9 cellular contexts compared by ENCODE assay signal in the genomic region with DNA sequence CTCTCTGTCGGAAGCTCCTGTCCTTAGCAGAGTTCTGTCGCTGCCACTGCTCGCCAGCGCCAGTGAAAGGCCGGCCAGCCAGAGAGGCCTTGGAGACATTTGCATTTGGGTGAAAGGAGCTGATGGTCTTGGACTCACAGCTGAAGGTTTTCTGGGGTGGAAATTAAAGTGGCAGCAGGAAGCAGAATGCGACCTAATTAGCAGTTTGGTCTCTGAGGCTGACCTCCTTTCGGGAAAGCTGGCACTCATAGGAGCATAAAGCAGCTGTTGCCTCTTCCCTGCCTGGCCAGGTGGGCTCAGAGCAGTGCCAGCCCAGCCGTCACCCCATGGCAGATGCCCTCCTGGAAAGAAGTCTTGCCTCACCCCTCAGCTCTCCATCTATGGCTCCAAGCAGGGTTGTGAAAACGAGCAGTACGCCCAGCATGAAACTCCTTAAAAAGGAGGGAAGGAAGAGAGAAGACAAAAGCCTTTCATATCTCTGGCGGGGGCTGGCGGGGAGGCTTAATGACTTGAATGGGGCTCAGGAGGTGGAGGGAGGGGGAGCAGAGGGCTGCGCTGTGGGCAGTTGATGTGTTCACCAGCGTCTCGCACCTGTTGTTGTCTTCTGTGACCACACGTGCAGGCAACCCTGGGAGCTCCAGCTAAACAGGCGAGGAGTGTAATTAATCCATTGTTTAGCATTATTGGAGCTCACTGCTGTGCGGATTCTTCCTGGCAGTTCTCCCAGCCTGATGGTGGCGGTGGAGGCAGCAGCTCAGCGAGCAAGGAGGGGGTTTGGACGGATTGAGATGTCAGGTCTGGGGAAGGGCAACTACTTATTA.
DNase-seq lines count a peak whose midpoint lies in the region; ATAC-seq lines count a peak whose summit lies in the region.
"Had no signal": no experiment of that assay in that cellular context is flagged by ENCODE, and none has a peak within 500 bp of the region (broad histone marks: within the 10 kb centered on the region; RNA-seq: fewer than 3 reads in every experiment).

No MANE protein-coding gene starts in this region.

- H3K27me3 ChIP-seq in neuronal stem cell (ENCODE audit: control insufficient read depth in 3 of 3, insufficient read depth in 3 of 3, low read depth in 1 of 3, low read length in 3 of 3): no peaks in the 10 kb centered on the region

- no peak overlapping the region for H3K14ac ChIP-seq in neuronal stem cell (ENCODE audit: low read length)

- H2AK5ac ChIP-seq in neuronal stem cell (ENCODE audit: low read depth, low read length): no peak overlapping the region

- H3K18ac ChIP-seq in neuronal stem cell (ENCODE audit: low read length): peak overlapping the region; percentile 83

- no peaks in the 10 kb centered on the region for H3K9me3 ChIP-seq in neuronal stem cell (replicated peaks in 1 of 2; ENCODE audit: control insufficient read depth in 2 of 2, insufficient read depth in 1 of 2, low read depth in 1 of 2, low read length in 2 of 2)

- no peak overlapping the region for H2BK15ac ChIP-seq in neuronal stem cell (ENCODE audit: low read length)

- H3K4ac ChIP-seq in neuronal stem cell (ENCODE audit: low read length): no peak overlapping the region

- H2BK12ac ChIP-seq in neuronal stem cell (ENCODE audit: low read length): no peak overlapping the region

- peak overlapping the region; percentile 32 for H3K4me2 ChIP-seq in neuronal stem cell (ENCODE audit: insufficient read depth, low read length, poor library complexity, severe bottlenecking)

- H2BK5ac ChIP-seq in neuronal stem cell (ENCODE audit: low read length): no peak overlapping the region

- peak overlapping the region; percentile 38 for H2AFZ ChIP-seq in neuronal stem cell (ENCODE audit: low read length)

- ATAC-seq in HG02678 (IDR thresholded peaks at IDR 0.05; ENCODE audit: unreplicated experiment) (no peak), GM18868 (IDR thresholded peaks at IDR 0.05; ENCODE audit: unreplicated experiment) (no peak), GM21723 (IDR thresholded peaks at IDR 0.05; ENCODE audit: unreplicated experiment) (no peak)

- peaks cover 0 to 11% of the 10 kb centered on the region in 2 donors for H3K4me1 ChIP-seq in neuronal stem cell (ENCODE audit: control insufficient read depth in 2 of 2, insufficient read depth in 1 of 2, low read depth in 1 of 2, low read length in 2 of 2)

- H3K36me3 ChIP-seq in neuronal stem cell (replicated peaks in 1 of 2; ENCODE audit: control insufficient read depth in 2 of 2, insufficient read depth in 2 of 2, low read length in 2 of 2): no peaks in the 10 kb centered on the region

- H3K23ac ChIP-seq in neuronal stem cell (ENCODE audit: low read depth, low read length, poor library complexity): no peak overlapping the region

- H4K91ac ChIP-seq in neuronal stem cell (ENCODE audit: low read depth, low read length, poor library complexity): no peak overlapping the region

- peak; percentile 50 for DNase-seq in DMS79 (lab: John Stamatoyannopoulos, UW)
- DNase-seq in NCI-H2107 (lab: John Stamatoyannopoulos, UW): peak; percentile 88
- DNase-seq in amygdala (lab: John Stamatoyannopoulos, UW): peak in 45 of 56 donors; percentile 0 to 49 (median 18)
- DNase-seq in neuronal stem cell (ENCODE audit: low spot score): peak; percentile 61
- no peak for DNase-seq in AG08395 (ENCODE audit: low spot score)
- DNase-seq: SW 1271 had no signal

- H3K27ac ChIP-seq in neuronal stem cell (replicated peaks; ENCODE audit: low read length): peak overlapping the region; percentile 72

- H3K79me1 ChIP-seq in neuronal stem cell (ENCODE audit: low read depth, low read length): no peaks in the 10 kb centered on the region

- no peak overlapping the region for H4K8ac ChIP-seq in neuronal stem cell (ENCODE audit: low read depth, low read length)

- no peak overlapping the region for H3K4me3 ChIP-seq in neuronal stem cell (ENCODE audit: low read length in 2 of 2)

- no peak overlapping the region for H3K9ac ChIP-seq in neuronal stem cell (ENCODE audit: low read depth, low read length, poor library complexity)

- no CpG with 5 or more reads among the region's 21 CpGs for WGBS in neuronal stem cell (ENCODE audit: extremely low coverage in 2 of 2, insufficient read length in 2 of 2, insufficient replicate concordance in 1 of 2), 2 donors

- H2BK120ac ChIP-seq in neuronal stem cell (ENCODE audit: low read depth, low read length): no peak overlapping the region
